Comparison of ENCODE assay signal across 14 cellular contexts in the genomic region with DNA sequence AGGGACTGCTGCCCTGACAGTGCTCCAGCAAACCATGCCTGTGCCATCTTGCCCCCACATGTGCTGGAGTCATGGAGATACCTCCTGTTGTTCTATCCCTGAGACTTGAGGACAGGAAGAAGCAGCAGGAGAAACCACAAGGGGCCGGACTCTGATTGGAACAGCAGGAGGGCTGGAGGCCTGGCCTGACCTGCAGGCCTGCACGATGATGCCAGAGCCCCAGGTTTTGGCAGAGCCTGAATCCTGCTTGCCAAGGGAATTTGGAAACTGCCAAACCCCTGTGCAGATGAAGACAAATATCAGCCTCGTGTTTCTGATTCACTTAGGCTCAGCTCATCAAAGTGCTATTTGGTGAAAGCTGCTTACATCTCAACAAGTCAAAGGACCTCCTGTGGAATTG.
A peak's percentile ranks its signal among the peaks of the same experiment; 100 is the strongest.
DNase-seq lines count a peak whose midpoint lies in the region; ATAC-seq, FAIRE-seq and TF ChIP-seq lines count a peak whose summit lies in the region.
"Had no signal": no experiment of that assay in that cellular context is flagged by ENCODE, and none has a peak within 500 bp of the region (broad histone marks: within the 10 kb centered on the region; RNA-seq: fewer than 3 reads in every experiment).

No MANE protein-coding gene starts in this region.

- H3K4me1 ChIP-seq in gastroesophageal sphincter (no peaks in the 10 kb centered on the region), subcutaneous abdominal adipose tissue (ENCODE audit: control insufficient read depth in 5 of 5, insufficient read depth in 5 of 5, low read length in 5 of 5) (peaks cover 0 to 24% (median 14%) of the 10 kb centered on the region in 5 donors)
- H3K4me1 ChIP-seq: Peyer's patch had no signal

- TF ChIP-seq POLR2A in H54 (IDR thresholded peaks at IDR 0.05; ENCODE audit: low read depth, low read length) (no peak), gastroesophageal sphincter (IDR thresholded peaks at IDR 0.05) (no peak)

- no peak for TF ChIP-seq EP300 in gastroesophageal sphincter (IDR thresholded peaks at IDR 0.05)

- H3K9ac ChIP-seq in subcutaneous abdominal adipose tissue (ENCODE audit: low read length in 5 of 5): no peak overlapping the region

- H3K9me3 ChIP-seq in gastroesophageal sphincter (no peaks in the 10 kb centered on the region), subcutaneous abdominal adipose tissue (ENCODE audit: control insufficient read depth in 5 of 5, low read length in 5 of 5) (no peaks in the 10 kb centered on the region)
- H3K9me3 ChIP-seq: ascending aorta, Peyer's patch had no signal

- H3K27me3 ChIP-seq in gastroesophageal sphincter: no peaks in the 10 kb centered on the region
- H3K27me3 ChIP-seq in subcutaneous abdominal adipose tissue (ENCODE audit: control insufficient read depth in 5 of 5, insufficient read depth in 4 of 5, low read length in 5 of 5): no peaks in the 10 kb centered on the region
- H3K27me3 ChIP-seq: ascending aorta, Peyer's patch had no signal

- no peak overlapping the region for H3K27ac ChIP-seq in gastroesophageal sphincter
- H3K27ac ChIP-seq in subcutaneous abdominal adipose tissue (ENCODE audit: low read depth, low read length): peak overlapping the region; percentile 23
- H3K27ac ChIP-seq: Peyer's patch had no signal

- TF ChIP-seq CTCF in astrocyte of the spinal cord (IDR thresholded peaks at IDR 0.05; ENCODE audit: low read depth, low read length) (no peak), gastroesophageal sphincter (IDR thresholded peaks at IDR 0.05) (no peak)

- no peak for FAIRE-seq in H54 (lab: Jason Lieb, UNC)
- FAIRE-seq: small intestine had no signal

- no peak overlapping the region for H3K4me3 ChIP-seq in astrocyte of the spinal cord (ENCODE audit: low read depth, low read length)
- no peak overlapping the region for H3K4me3 ChIP-seq in gastroesophageal sphincter
- no peak overlapping the region for H3K4me3 ChIP-seq in subcutaneous abdominal adipose tissue (ENCODE audit: low read depth in 1 of 5, low read length in 5 of 5)
- H3K4me3 ChIP-seq: ascending aorta, Peyer's patch had no signal

- ATAC-seq in gastroesophageal sphincter: peak; percentile 56

- no peaks in the 10 kb centered on the region for H3K36me3 ChIP-seq in gastroesophageal sphincter
- no peaks in the 10 kb centered on the region for H3K36me3 ChIP-seq in subcutaneous abdominal adipose tissue (ENCODE audit: control insufficient read depth in 5 of 5, insufficient read depth in 5 of 5, low read length in 5 of 5)
- H3K36me3 ChIP-seq: ascending aorta, Peyer's patch had no signal

- peak; percentile 21 for DNase-seq in H54 (ENCODE audit: insufficient read length, low spot score)
- peak; percentile 88 for DNase-seq in astrocyte of the spinal cord (ENCODE audit: low read depth, low spot score)
- no peak for DNase-seq in KG1 (lab: John Stamatoyannopoulos, UW)
- DNase-seq in NCI-H2029 (lab: John Stamatoyannopoulos, UW): no peak
- DNase-seq in NCI-H510A (lab: John Stamatoyannopoulos, UW): no peak
- DNase-seq: activated CD4-positive, alpha-beta T cell treated with anti-CD3 and anti-CD28 coated beads, Interleukin-2, amount 50 U/mL, for 1 hour; MV-4-11; NCI-H345; small intestine; T-helper 2 cell had no signal

- in situ Hi-C loops in astrocyte of the spinal cord (cut with HindIII; ENCODE audit: low sequenced_read_pairs): no loop called here

- WGBS in gastroesophageal sphincter (ENCODE audit: low coverage in 1 of 2), 2 donors: 42 to 80% methylated on average over 1 to 3 of the region's 3 CpGs

Comparison
In these comparisons a context has a peak if more than half of its experiments do, and no peak if none do; other contexts are left out.
1. DNase-seq: peak in H54 (single experiment) and astrocyte of the spinal cord (single experiment); none in KG1 (single experiment), NCI-H2029 (single experiment) and NCI-H510A (single experiment).